In the genomic region with DNA sequence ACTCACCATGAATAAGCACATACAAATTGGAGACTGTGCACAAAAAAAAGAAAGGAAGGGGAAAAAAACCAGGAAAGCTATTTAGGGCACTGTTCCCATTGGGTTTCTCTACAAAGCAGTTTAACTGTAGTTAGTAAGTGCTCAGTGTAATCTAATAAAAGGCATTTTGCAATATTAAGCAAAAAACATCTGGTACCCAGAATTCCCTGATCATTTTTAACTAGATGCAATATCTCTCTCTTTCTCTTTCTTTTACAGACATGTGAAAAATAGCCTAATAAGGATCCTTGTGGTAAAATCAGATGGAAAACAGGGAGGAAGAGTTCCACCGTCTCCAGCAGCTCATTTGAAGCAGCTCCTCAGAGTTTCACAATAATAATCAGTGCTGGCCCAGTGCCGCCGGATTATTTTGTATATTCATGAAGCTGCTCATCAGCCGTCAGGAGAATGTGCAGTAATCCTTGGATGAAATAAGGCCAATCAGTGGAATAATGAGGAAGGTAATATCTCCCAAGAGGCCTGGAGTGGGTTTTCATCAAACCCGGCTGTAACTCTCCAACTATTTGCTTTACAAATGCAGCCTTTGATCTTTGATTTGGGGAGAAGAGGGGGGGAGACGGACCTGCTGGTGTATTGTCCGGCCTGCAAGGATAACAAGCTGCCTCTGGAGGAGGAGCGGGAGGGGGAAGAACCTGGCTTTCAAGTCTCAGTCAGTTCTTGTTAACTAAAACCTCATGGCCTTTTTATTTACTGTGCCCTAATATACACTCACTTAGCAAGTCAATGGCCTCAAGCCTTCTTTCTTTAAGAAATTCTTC, we compare ENCODE assay signal across 11 cellular contexts.
DNase-seq lines count a peak whose midpoint lies in the region; ATAC-seq and TF ChIP-seq lines count a peak whose summit lies in the region.
"Had no signal": no experiment of that assay in that cellular context is flagged by ENCODE, and none has a peak within 500 bp of the region (broad histone marks: within the 10 kb centered on the region; RNA-seq: fewer than 3 reads in every experiment).

No MANE protein-coding gene starts in this region.

- no peak for TF ChIP-seq CTCF in A673 (conservative IDR thresholded peaks at IDR 0.05; ENCODE audit: low read depth, low read length)
- no peak for TF ChIP-seq CTCF in HL-60 (IDR thresholded peaks at IDR 0.05; ENCODE audit: insufficient read depth, low read length)
- TF ChIP-seq CTCF in WTC11 (IDR thresholded peaks at IDR 0.05) = no peak

- no peak overlapping the region for H2AK5ac ChIP-seq in mesenchymal stem cell (ENCODE audit: low read length, severe bottlenecking)

- no peaks in the 10 kb centered on the region for H3K36me3 ChIP-seq in A673 (ENCODE audit: insufficient read depth, low read length, poor library complexity, severe bottlenecking)
- no peaks in the 10 kb centered on the region for H3K36me3 ChIP-seq in mesenchymal stem cell (ENCODE audit: control insufficient read depth in 1 of 2, insufficient read depth in 2 of 2, low read depth in 1 of 2, low read length in 2 of 2)
- H3K36me3 ChIP-seq: heart right ventricle had no signal

- peak overlapping the region; percentile 71 for H3K27ac Mint-ChIP-seq in WTC11
- H3K27ac Mint-ChIP-seq: T-helper 1 cell treated with Interleukin-12 subunit alpha and Interleukin-12 subunit beta and Interleukin-4 antibody, amounts not matched to agents 30 μg/mL and 1 μg/mL, for 36 hours had no signal

- H3K27ac ChIP-seq in A673 (ENCODE audit: low read depth, low read length, poor library complexity, severe bottlenecking) (no peak overlapping the region), HL-60 (replicated peaks) (peak overlapping the region; percentile 31; the same call in 1 of the 2 replicates), mesenchymal stem cell (ENCODE audit: low read length, poor library complexity, severe bottlenecking) (no peak overlapping the region)
- H3K27ac ChIP-seq: heart right ventricle had no signal

- H3K4me1 Mint-ChIP-seq in WTC11 = peaks cover 41% of the 10 kb centered on the region

- H4K91ac ChIP-seq in mesenchymal stem cell (ENCODE audit: low read length) = no peak overlapping the region

- H3K4me2 ChIP-seq in mesenchymal stem cell (ENCODE audit: low read length, poor library complexity, severe bottlenecking) = no peak overlapping the region

- ATAC-seq in WTC11 (peak; percentile 79), HG03196 (IDR thresholded peaks at IDR 0.05; ENCODE audit: unreplicated experiment) (no peak)

- CTCF ChIA-PET in A673 (lab: Charles Lee) = no interaction called here
- CTCF ChIA-PET in WTC11 (lab: Charles Lee) = no interaction called here

- H2BK5ac ChIP-seq in mesenchymal stem cell (ENCODE audit: low read depth, low read length, poor library complexity, severe bottlenecking) = no peak overlapping the region

- no peak overlapping the region for H3K23ac ChIP-seq in mesenchymal stem cell (ENCODE audit: low read length in 2 of 2)

- no peaks in the 10 kb centered on the region for H3K27me3 ChIP-seq in A673 (replicated peaks; ENCODE audit: insufficient read depth, low read depth, low read length, poor library complexity)
- H3K27me3 ChIP-seq in HL-60 (ENCODE audit: insufficient read depth, poor library complexity, severe bottlenecking) = no peaks in the 10 kb centered on the region
- peaks cover 0 to 6% of the 10 kb centered on the region in 2 experiments for H3K27me3 ChIP-seq in mesenchymal stem cell (ENCODE audit: control insufficient read depth in 1 of 2, insufficient read depth in 1 of 2, low read length in 2 of 2)
- H3K27me3 ChIP-seq: heart right ventricle had no signal

- H2BK120ac ChIP-seq in mesenchymal stem cell (ENCODE audit: low read depth, low read length) = no peak overlapping the region

- H3K27me3 Mint-ChIP-seq in WTC11 (ENCODE audit: low read depth) = peaks cover 12% of the 10 kb centered on the region

- no peak overlapping the region for H3K18ac ChIP-seq in mesenchymal stem cell (ENCODE audit: low read depth in 1 of 2, low read length in 2 of 2)

- H4K8ac ChIP-seq in mesenchymal stem cell (ENCODE audit: low read length) = no peak overlapping the region

- H3K9ac ChIP-seq in mesenchymal stem cell (ENCODE audit: low read length) = peak overlapping the region; percentile 32

- no peak overlapping the region for H2BK15ac ChIP-seq in mesenchymal stem cell (ENCODE audit: low read depth, poor library complexity, severe bottlenecking)

- no peak overlapping the region for H2BK12ac ChIP-seq in mesenchymal stem cell (ENCODE audit: low read length in 2 of 2)

- 64% methylated on average over 4 of the region's 8 CpGs for WGBS in mesenchymal stem cell

- H3K9me3 ChIP-seq in A673 (ENCODE audit: low read depth, low read length, poor library complexity, severe bottlenecking) = no peaks in the 10 kb centered on the region
- H3K9me3 ChIP-seq in mesenchymal stem cell (ENCODE audit: control insufficient read depth, low read length) = no peaks in the 10 kb centered on the region

- H3K4me3 Mint-ChIP-seq in WTC11 = peak overlapping the region; percentile 41
- H3K4me3 Mint-ChIP-seq: T-helper 1 cell treated with Interleukin-12 subunit alpha and Interleukin-12 subunit beta and Interleukin-4 antibody, amounts not matched to agents 30 μg/mL and 1 μg/mL, for 36 hours had no signal

- POLR2A ChIA-PET in A673 (lab: Charles Lee; ENCODE audit: low non-redundant PET) = no interaction called here
- POLR2A ChIA-PET in WTC11 (lab: Charles Lee) = no interaction called here

- no peak overlapping the region for H3K14ac ChIP-seq in mesenchymal stem cell (ENCODE audit: low read length in 2 of 2)

- H3K9me3 Mint-ChIP-seq in WTC11 = peaks cover 25% of the 10 kb centered on the region

- H3K4me1 ChIP-seq in A673 (ENCODE audit: insufficient read depth, low read length, poor library complexity, severe bottlenecking) (no peaks in the 10 kb centered on the region), mesenchymal stem cell (ENCODE audit: control insufficient read depth, insufficient read depth, low read depth, low read length) (no peaks in the 10 kb centered on the region)
- H3K4me1 ChIP-seq: heart right ventricle had no signal

- H3K4me3 ChIP-seq in A673 (ENCODE audit: low read depth, low read length, poor library complexity, severe bottlenecking) = no peak overlapping the region
- H3K4me3 ChIP-seq in HL-60 (replicated peaks; ENCODE audit: insufficient read depth, low read length) = no peak overlapping the region
- no peak overlapping the region for H3K4me3 ChIP-seq in mesenchymal stem cell (ENCODE audit: insufficient read depth in 1 of 2, low read depth in 1 of 2, low read length in 2 of 2)
- H3K4me3 ChIP-seq: heart right ventricle had no signal

- H3K4ac ChIP-seq in mesenchymal stem cell (ENCODE audit: low read depth in 1 of 2, low read length in 2 of 2) = no peak overlapping the region

- intact Hi-C loops in A673 (cut with micrococcal nuclease; ENCODE audit: unreplicated experiment) = no loop called here

- DNase-seq in A673 (ENCODE audit: low spot score) (peak; percentile 36), HL-60 (ENCODE audit: low read depth in 1 of 2, low spot score in 1 of 2) (no peak), WTC11 (ENCODE audit: low spot score) (no peak), mesenchymal stem cell (no peak), DMS53 (lab: John Stamatoyannopoulos, UW) (no peak), middle frontal gyrus (ENCODE audit: extremely low spot score, low spot score) (no peak)
- no peak for DNase-seq in activated naive CD4-positive, alpha-beta T cell treated with Interleukin-2 at 50 U/mL for 16 hours
- DNase-seq: heart right ventricle, MM.1S had no signal

- H2AFZ ChIP-seq in mesenchymal stem cell (ENCODE audit: low read depth, low read length) = no peak overlapping the region

- H3K79me1 ChIP-seq in mesenchymal stem cell (replicated peaks; ENCODE audit: low read length, poor library complexity, severe bottlenecking) = no peaks in the 10 kb centered on the region

- BruUV-seq in A673 (replicated peaks; lab: Mats Ljungman, UMichigan) = no TSS peak

- H3K36me3 Mint-ChIP-seq in WTC11 = peaks cover 18% of the 10 kb centered on the region

TF ChIP-seq in WTC11, 78 proteins besides CTCF, POLR2A, EP300 and RAD21 (continues in another document):
- TF ChIP-seq, protein P1, sequence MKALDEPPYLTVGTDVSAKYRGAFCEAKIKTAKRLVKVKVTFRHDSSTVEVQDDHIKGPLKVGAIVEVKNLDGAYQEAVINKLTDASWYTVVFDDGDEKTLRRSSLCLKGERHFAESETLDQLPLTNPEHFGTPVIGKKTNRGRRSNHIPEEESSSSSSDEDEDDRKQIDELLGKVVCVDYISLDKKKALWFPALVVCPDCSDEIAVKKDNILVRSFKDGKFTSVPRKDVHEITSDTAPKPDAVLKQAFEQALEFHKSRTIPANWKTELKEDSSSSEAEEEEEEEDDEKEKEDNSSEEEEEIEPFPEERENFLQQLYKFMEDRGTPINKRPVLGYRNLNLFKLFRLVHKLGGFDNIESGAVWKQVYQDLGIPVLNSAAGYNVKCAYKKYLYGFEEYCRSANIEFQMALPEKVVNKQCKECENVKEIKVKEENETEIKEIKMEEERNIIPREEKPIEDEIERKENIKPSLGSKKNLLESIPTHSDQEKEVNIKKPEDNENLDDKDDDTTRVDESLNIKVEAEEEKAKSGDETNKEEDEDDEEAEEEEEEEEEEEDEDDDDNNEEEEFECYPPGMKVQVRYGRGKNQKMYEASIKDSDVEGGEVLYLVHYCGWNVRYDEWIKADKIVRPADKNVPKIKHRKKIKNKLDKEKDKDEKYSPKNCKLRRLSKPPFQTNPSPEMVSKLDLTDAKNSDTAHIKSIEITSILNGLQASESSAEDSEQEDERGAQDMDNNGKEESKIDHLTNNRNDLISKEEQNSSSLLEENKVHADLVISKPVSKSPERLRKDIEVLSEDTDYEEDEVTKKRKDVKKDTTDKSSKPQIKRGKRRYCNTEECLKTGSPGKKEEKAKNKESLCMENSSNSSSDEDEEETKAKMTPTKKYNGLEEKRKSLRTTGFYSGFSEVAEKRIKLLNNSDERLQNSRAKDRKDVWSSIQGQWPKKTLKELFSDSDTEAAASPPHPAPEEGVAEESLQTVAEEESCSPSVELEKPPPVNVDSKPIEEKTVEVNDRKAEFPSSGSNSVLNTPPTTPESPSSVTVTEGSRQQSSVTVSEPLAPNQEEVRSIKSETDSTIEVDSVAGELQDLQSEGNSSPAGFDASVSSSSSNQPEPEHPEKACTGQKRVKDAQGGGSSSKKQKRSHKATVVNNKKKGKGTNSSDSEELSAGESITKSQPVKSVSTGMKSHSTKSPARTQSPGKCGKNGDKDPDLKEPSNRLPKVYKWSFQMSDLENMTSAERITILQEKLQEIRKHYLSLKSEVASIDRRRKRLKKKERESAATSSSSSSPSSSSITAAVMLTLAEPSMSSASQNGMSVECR (CRISPR knock-in tag; IDR thresholded peaks at IDR 0.05; ENCODE audit: borderline replicate concordance) = no peak
